Comparison of ENCODE assay signal across 13 cellular contexts in the genomic region with DNA sequence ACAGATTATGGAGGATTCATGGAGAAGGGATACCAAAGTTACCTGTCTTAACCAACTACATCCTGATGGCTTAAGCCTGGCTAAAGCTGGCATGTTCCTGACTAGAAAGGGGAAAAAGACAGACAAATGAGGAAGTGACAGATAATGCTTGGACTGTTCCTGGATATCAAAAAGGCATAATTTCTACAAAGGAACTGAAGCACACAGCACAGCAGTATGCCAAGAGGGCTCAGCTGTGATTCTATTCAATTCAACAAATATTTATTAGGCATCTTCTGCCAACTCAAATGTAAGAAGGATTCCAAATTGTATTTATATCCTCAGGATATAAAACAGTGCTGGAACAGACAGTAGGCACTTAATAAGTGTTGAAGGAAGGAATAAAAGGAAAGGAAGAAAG. TPM values are rescaled to one million over a fixed set of nuclear protein-coding genes. Genes with fewer than 3 reads are reported as not detected.
DNase-seq lines count a peak whose midpoint lies in the region; ATAC-seq, FAIRE-seq and TF ChIP-seq lines count a peak whose summit lies in the region.
"Had no signal": no experiment of that assay in that cellular context is flagged by ENCODE, and none has a peak within 500 bp of the region (broad histone marks: within the 10 kb centered on the region; RNA-seq: fewer than 3 reads in every experiment).

No MANE protein-coding gene starts in this region.

- H2AK9ac ChIP-seq in IMR-90 (replicated peaks; ENCODE audit: low read depth, low read length, poor library complexity): no peak overlapping the region

- H3K14ac ChIP-seq in IMR-90 (replicated peaks; ENCODE audit: low read depth, low read length) (no peak overlapping the region), mesenchymal stem cell (ENCODE audit: low read length in 2 of 2) (no peak overlapping the region)

- no peak for TF ChIP-seq CTCF in IMR-90 (conservative IDR thresholded peaks at IDR 0.05; ENCODE audit: low read depth, low read length)
- no peak for TF ChIP-seq CTCF in bronchial epithelial cell (IDR thresholded peaks at IDR 0.05; ENCODE audit: insufficient read depth, low read length, severe bottlenecking)
- TF ChIP-seq CTCF in sigmoid colon (IDR thresholded peaks at IDR 0.05): no peak

- H4K5ac ChIP-seq in IMR-90 (ENCODE audit: low read depth, low read length): no peak overlapping the region

- H3K4me1 ChIP-seq in IMR-90 (ENCODE audit: control insufficient read depth, insufficient read depth, low read length) (peaks cover 6% of the 10 kb centered on the region; the same call in 1 of the 2 replicates), mesenchymal stem cell (ENCODE audit: control insufficient read depth, insufficient read depth, low read depth, low read length) (no peaks in the 10 kb centered on the region), sigmoid colon (peaks cover 0 to 58% (median 35%) of the 10 kb centered on the region in 4 donors)

- CTCF ChIA-PET in IMR-90 (lab: Yijun Ruan, JAX): interaction anchor here (1.0 kb wide), 1 partner anchor 239 kb away, joined by 3 read pairs; no protein-coding TSS in a partner anchor

- dilution Hi-C loops in IMR-90 (cut with HindIII; ENCODE audit: low sequenced_read_pairs, unreplicated experiment): no loop called here

- H3K4ac ChIP-seq in IMR-90 (ENCODE audit: low read depth, low read length): no peak overlapping the region; the same call in 1 of the 2 replicates
- no peak overlapping the region for H3K4ac ChIP-seq in mesenchymal stem cell (ENCODE audit: low read depth in 1 of 2, low read length in 2 of 2)

- no peak overlapping the region for H2BK12ac ChIP-seq in mesenchymal stem cell (ENCODE audit: low read length in 2 of 2)

- TF ChIP-seq POLR2A in IMR-90 (IDR thresholded peaks at IDR 0.05; ENCODE audit: low read depth, low read length): no peak
- no peak for TF ChIP-seq POLR2A in sigmoid colon (IDR thresholded peaks at IDR 0.05)

- H4K91ac ChIP-seq in IMR-90 (ENCODE audit: insufficient read depth, low read depth, low read length) (no peak overlapping the region), mesenchymal stem cell (ENCODE audit: low read length) (no peak overlapping the region)

- H3K9ac ChIP-seq in IMR-90 (ENCODE audit: low read depth, low read length): no peak overlapping the region
- H3K9ac ChIP-seq in mesenchymal stem cell (ENCODE audit: low read length): no peak overlapping the region

- in situ Hi-C loops in IMR-90 (cut with MboI; ENCODE audit: low sequenced_read_pairs): no loop called here

- no peak overlapping the region for H2BK20ac ChIP-seq in IMR-90 (ENCODE audit: low read depth, low read length)

- ATAC-seq in IMR-90 (ENCODE audit: low read depth): peak; percentile 49
- ATAC-seq in GM21526 (IDR thresholded peaks at IDR 0.05; ENCODE audit: low FRiP score, unreplicated experiment): no peak
- ATAC-seq: activated CD4-positive, alpha-beta T cell treated with anti-CD3 and anti-CD28 coated beads for 36 hours had no signal

- H4K8ac ChIP-seq in IMR-90 (ENCODE audit: low read depth in 2 of 2, low read length in 2 of 2) (no peak overlapping the region), mesenchymal stem cell (ENCODE audit: low read length) (no peak overlapping the region)

- H3K36me3 ChIP-seq in IMR-90 (ENCODE audit: control insufficient read depth, insufficient read depth, low read length) (no peaks in the 10 kb centered on the region), bronchial epithelial cell (ENCODE audit: control insufficient read depth, insufficient read depth, low read length) (no peaks in the 10 kb centered on the region), mesenchymal stem cell (ENCODE audit: control insufficient read depth in 1 of 2, insufficient read depth in 2 of 2, low read depth in 1 of 2, low read length in 2 of 2) (no peaks in the 10 kb centered on the region), sigmoid colon (no peaks in the 10 kb centered on the region)
- H3K36me3 ChIP-seq: BE2C, vagina had no signal

- H3K4me3 ChIP-seq in IMR-90 (ENCODE audit: insufficient read depth, low read depth, low read length) (no peak overlapping the region), bronchial epithelial cell (ENCODE audit: low read depth, low read length) (no peak overlapping the region), mesenchymal stem cell (ENCODE audit: insufficient read depth in 1 of 2, low read depth in 1 of 2, low read length in 2 of 2) (no peak overlapping the region), sigmoid colon (no peak overlapping the region)
- H3K4me3 ChIP-seq: vagina had no signal

- H3K56ac ChIP-seq in IMR-90 (ENCODE audit: extremely low read depth, insufficient read depth, low read length): no peak overlapping the region

- no peak overlapping the region for H2BK5ac ChIP-seq in IMR-90 (ENCODE audit: low read depth, low read length, poor library complexity, severe bottlenecking)
- no peak overlapping the region for H2BK5ac ChIP-seq in mesenchymal stem cell (ENCODE audit: low read depth, low read length, poor library complexity, severe bottlenecking)

- H2BK120ac ChIP-seq in IMR-90 (ENCODE audit: low read depth, low read length) (no peak overlapping the region), mesenchymal stem cell (ENCODE audit: low read depth, low read length) (no peak overlapping the region)

- peaks cover 12% of the 10 kb centered on the region; the same call in 1 of the 2 replicates for H4K20me1 ChIP-seq in IMR-90 (ENCODE audit: insufficient read depth, low read length)

- H3K4me2 ChIP-seq in IMR-90 (ENCODE audit: low read depth, low read length) (peak overlapping the region; percentile 21; the same call in 1 of the 2 replicates), mesenchymal stem cell (ENCODE audit: low read length, poor library complexity, severe bottlenecking) (no peak overlapping the region)

- BruUV-seq in IMR-90 (replicated peaks; lab: Mats Ljungman, UMichigan): no TSS peak

- H3K23ac ChIP-seq in IMR-90 (ENCODE audit: low read depth, low read length) (peak overlapping the region; percentile 16; the same call in 1 of the 2 replicates), mesenchymal stem cell (ENCODE audit: low read length in 2 of 2) (no peak overlapping the region)

- H2AFZ ChIP-seq in IMR-90 (replicated peaks; ENCODE audit: low read length, poor library complexity) (no peak overlapping the region), mesenchymal stem cell (ENCODE audit: low read depth, low read length) (no peak overlapping the region)

- POLR2A ChIA-PET in IMR-90 (lab: Charles Lee; ENCODE audit: unreplicated experiment): no interaction called here

- H2BK15ac ChIP-seq in IMR-90 (ENCODE audit: low read depth, low read length) (no peak overlapping the region), mesenchymal stem cell (ENCODE audit: low read depth, poor library complexity, severe bottlenecking) (no peak overlapping the region)

- no peak overlapping the region for H2AK5ac ChIP-seq in IMR-90 (ENCODE audit: low read depth, low read length)
- no peak overlapping the region for H2AK5ac ChIP-seq in mesenchymal stem cell (ENCODE audit: low read length, severe bottlenecking)

- FAIRE-seq in bronchial epithelial cell (lab: Jason Lieb, UNC): no peak

- no peak overlapping the region; the same call in 1 of the 2 replicates for H3K18ac ChIP-seq in IMR-90 (ENCODE audit: low read depth, low read length)
- H3K18ac ChIP-seq in mesenchymal stem cell (ENCODE audit: low read depth in 1 of 2, low read length in 2 of 2): no peak overlapping the region

- peaks cover 39 to 70% of the 10 kb centered on the region in 2 experiments for H3K79me1 ChIP-seq in IMR-90 (ENCODE audit: low read depth in 1 of 2, low read length in 2 of 2)
- H3K79me1 ChIP-seq in mesenchymal stem cell (replicated peaks; ENCODE audit: low read length, poor library complexity, severe bottlenecking): peaks cover 31% of the 10 kb centered on the region

- no peaks in the 10 kb centered on the region for H3K9me3 ChIP-seq in IMR-90 (ENCODE audit: control insufficient read depth, insufficient read depth, low read length)
- H3K9me3 ChIP-seq in mesenchymal stem cell (ENCODE audit: control insufficient read depth, low read length): no peaks in the 10 kb centered on the region
- H3K9me3 ChIP-seq in sigmoid colon: no peaks in the 10 kb centered on the region
- H3K9me3 ChIP-seq: BE2C, vagina had no signal

- peak; percentile 35 for DNase-seq in AG08395 (ENCODE audit: low spot score)
- peak; percentile 46 for DNase-seq in IMR-90
- peak; percentile 64 for DNase-seq in bronchial epithelial cell (ENCODE audit: low read depth)
- DNase-seq in mesenchymal stem cell: peak; percentile 28
- no peak for DNase-seq in OCI-M2 (lab: John Stamatoyannopoulos, UW; ENCODE audit: unreplicated experiment)
- no peak for DNase-seq in globus pallidus (ENCODE audit: low spot score)
- DNase-seq in sigmoid colon: no peak
- DNase-seq: activated CD4-positive, alpha-beta T cell treated with anti-CD3 and anti-CD28 coated beads for 36 hours; BE2C; foreskin melanocyte; left cardiac atrium had no signal

- TF ChIP-seq EP300 in sigmoid colon (IDR thresholded peaks at IDR 0.05): no peak

- no peak overlapping the region for H3K27ac ChIP-seq in IMR-90 (ENCODE audit: insufficient read depth, low read length)
- H3K27ac ChIP-seq in mesenchymal stem cell (ENCODE audit: low read length, poor library complexity, severe bottlenecking): peak overlapping the region; percentile 42
- H3K27ac ChIP-seq in sigmoid colon: peak overlapping the region in 2 of 4 donors; percentile 1 to 20
- H3K27ac ChIP-seq: vagina had no signal

- TF ChIP-seq RAD21 in IMR-90 (IDR thresholded peaks at IDR 0.05; ENCODE audit: low read length): no peak

- H3K27me3 ChIP-seq in IMR-90 (ENCODE audit: control insufficient read depth, insufficient read depth, low read length) (no peaks in the 10 kb centered on the region), bronchial epithelial cell (ENCODE audit: control insufficient read depth, insufficient read depth, low read length) (no peaks in the 10 kb centered on the region), mesenchymal stem cell (ENCODE audit: control insufficient read depth in 1 of 2, insufficient read depth in 1 of 2, low read length in 2 of 2) (no peaks in the 10 kb centered on the region), sigmoid colon (no peaks in the 10 kb centered on the region)
- H3K27me3 ChIP-seq: BE2C, vagina had no signal

- intact Hi-C loops in IMR-90 (cut with micrococcal nuclease) (loop anchor here (2.0 kb wide), 1 partner anchor 68 kb away; no protein-coding TSS in a partner anchor), sigmoid colon (cut with DNase I) (loop anchor here (5.0 kb wide), 2 partner anchors 38 to 58 kb away; partner anchors contain the start of gene KLF12)

- peaks cover 7% of the 10 kb centered on the region for H3K9me1 ChIP-seq in IMR-90 (ENCODE audit: insufficient read depth, low read length)

TF ChIP-seq in IMR-90, 13 proteins besides CTCF, POLR2A, EP300 and RAD21 (continues in another document):
- TF ChIP-seq CEBPB (IDR thresholded peaks at IDR 0.05; ENCODE audit: low read depth, low read length): no peak

RNA-seq across cellular contexts. Expression of gene KLF12, which starts 59.5 kb away (rescaled TPM):
- total RNA-seq in IMR-90 (2012; rRNA removed): 44.8 and 45.0 TPM in 2 replicates
- 8.8 and 10.5 TPM in 2 replicates for polyA plus RNA-seq in IMR-90 (2012; rRNA removed)
- polyA plus RNA-seq in IMR-90 (2012; cell fraction: cytosol; rRNA removed): 2.9 and 3.7 TPM in 2 replicates
- 8.4 and 31.2 TPM in 2 replicates for polyA plus RNA-seq in IMR-90 (2012; cell fraction: nucleus; rRNA removed; ENCODE audit: low replicate concordance)
- total RNA-seq in bronchial epithelial cell: 2.2 and 3.4 TPM in 2 replicates
- 10.2 TPM for polyA plus RNA-seq in mesenchymal stem cell (2013, experiment 1 of 2)
- polyA plus RNA-seq in mesenchymal stem cell (2013, experiment 2 of 2): 10.0 TPM
- total RNA-seq in sigmoid colon: 10 to 100 TPM; 12.2 to 16.1 (median 13.7) TPM
- polyA plus RNA-seq in sigmoid colon: 1 to 10 TPM in 1 of 3 donors, under 1 TPM in 2; 0.46 to 3.0 (median 0.60) TPM

Comparison
In these comparisons a context has a peak if more than half of its experiments do, and no peak if none do; other contexts are left out.
1. DNase-seq: peak in AG08395 (single experiment), IMR-90 (single experiment), bronchial epithelial cell (single experiment) and mesenchymal stem cell (single experiment); none in OCI-M2 (single experiment), globus pallidus (single experiment) and sigmoid colon (single experiment).